ENCODE assay signal across 8 cellular contexts in the genomic region with DNA sequence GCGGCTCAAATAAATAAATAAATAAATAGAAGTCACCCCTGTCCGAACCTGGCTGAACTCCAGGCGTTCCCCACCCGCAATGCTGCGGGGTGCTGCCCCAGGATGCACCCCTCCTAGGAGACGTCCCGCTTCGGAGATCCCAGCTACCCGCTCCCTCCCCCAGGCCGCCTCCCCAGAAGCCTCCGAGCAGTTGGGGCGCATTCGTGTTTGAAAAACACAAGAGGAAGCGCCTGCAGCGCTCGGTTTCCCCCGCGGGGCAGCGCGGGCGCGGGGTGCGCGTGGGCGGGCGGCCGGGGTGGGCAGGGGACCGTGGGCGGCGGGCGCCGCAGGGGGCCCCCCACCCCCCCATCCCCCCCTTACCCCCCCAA. TPM values are rescaled to one million over a fixed set of nuclear protein-coding genes. Genes with fewer than 3 reads are reported as not detected.
A peak's percentile ranks its signal among the peaks of the same experiment; 100 is the strongest.
DNase-seq lines count a peak whose midpoint lies in the region; ATAC-seq and TF ChIP-seq lines count a peak whose summit lies in the region.

No MANE protein-coding gene starts in this region.

- no peaks in the 10 kb centered on the region for H4K20me1 ChIP-seq in OCI-LY1 (ENCODE audit: insufficient read depth, low read length)

- in situ Hi-C loops in astrocyte of the spinal cord (cut with HindIII; ENCODE audit: low sequenced_read_pairs), result no loop called here

- TF ChIP-seq CTCF in GM12865 (IDR thresholded peaks at IDR 0.05; ENCODE audit: insufficient read depth, low read depth, low read length, missing control alignments), result no peak
- no peak for TF ChIP-seq CTCF in OCI-LY1 (IDR thresholded peaks at IDR 0.05; ENCODE audit: low read length)
- no peak for TF ChIP-seq CTCF in astrocyte of the spinal cord (IDR thresholded peaks at IDR 0.05; ENCODE audit: low read depth, low read length)

- no peaks in the 10 kb centered on the region for H3K79me2 ChIP-seq in OCI-LY1 (ENCODE audit: insufficient read depth, low read length)

- H3K36me3 ChIP-seq in OCI-LY1 (ENCODE audit: insufficient read depth, low read length), result no peaks in the 10 kb centered on the region; the same call in 1 of the 2 replicates
- no peaks in the 10 kb centered on the region for H3K36me3 ChIP-seq in iPS DF 6.9 (ENCODE audit: control insufficient read depth, insufficient read depth, low read length)
- no peaks in the 10 kb centered on the region for H3K36me3 ChIP-seq in skeletal muscle tissue (ENCODE audit: control insufficient read depth in 3 of 3, insufficient read depth in 3 of 3, low read length in 3 of 3)
- no peaks in the 10 kb centered on the region for H3K36me3 ChIP-seq in SJCRH30

- peak overlapping the region; percentile 78 for H3K4me2 ChIP-seq in OCI-LY1 (ENCODE audit: low read length)

- H3K27ac ChIP-seq in OCI-LY1 (ENCODE audit: low read depth, low read length, poor library complexity, severe bottlenecking) (peak overlapping the region; percentile 77), iPS DF 6.9 (ENCODE audit: low read length) (no peak overlapping the region), skeletal muscle tissue (ENCODE audit: low read depth, low read length) (peak overlapping the region; percentile 85), SJCRH30 (no peak overlapping the region)

- DNase-seq in GM12865 (ENCODE audit: low read depth), result no peak
- DNase-seq in astrocyte of the spinal cord (ENCODE audit: low read depth, low spot score), result peak; percentile 21
- DNase-seq in iPS DF 6.9 (ENCODE audit: low read depth, low spot score), result no peak
- DNase-seq in SJCRH30, result no peak
- DNase-seq in OCI-M2 (lab: John Stamatoyannopoulos, UW; ENCODE audit: unreplicated experiment), result no peak

- WGBS in iPS DF 6.9 (ENCODE audit: insufficient coverage, insufficient read length), result no CpG with 5 or more reads among the region's 32 CpGs

- H3K27me3 ChIP-seq in OCI-LY1 (ENCODE audit: insufficient read depth, low read length) (no peaks in the 10 kb centered on the region), iPS DF 6.9 (ENCODE audit: control insufficient read depth, insufficient read depth, low read length) (no peaks in the 10 kb centered on the region), skeletal muscle tissue (ENCODE audit: control insufficient read depth in 3 of 3, insufficient read depth in 3 of 3, low read length in 3 of 3) (no peaks in the 10 kb centered on the region), SJCRH30 (no peaks in the 10 kb centered on the region)

- H3K4me1 ChIP-seq in OCI-LY1 (ENCODE audit: insufficient read depth, low read length, severe bottlenecking) (peaks cover 50% of the 10 kb centered on the region), iPS DF 6.9 (ENCODE audit: control insufficient read depth, insufficient read depth, low read length) (peaks cover 13% of the 10 kb centered on the region), skeletal muscle tissue (ENCODE audit: control insufficient read depth in 3 of 3, insufficient read depth in 3 of 3, low read length in 3 of 3) (peaks cover 17 to 30% (median 18%) of the 10 kb centered on the region in 3 donors), SJCRH30 (peaks cover 17% of the 10 kb centered on the region)

- H3K9ac ChIP-seq in OCI-LY1 (ENCODE audit: low read length), result peak overlapping the region; percentile 63
- H3K9ac ChIP-seq in skeletal muscle tissue (ENCODE audit: low read depth in 1 of 3, low read length in 3 of 3), result peak overlapping the region; percentile 64 to 80 (median 80)

- peak overlapping the region; percentile 64 for H3K4me3 ChIP-seq in GM12865 (ENCODE audit: low read depth, low read length)
- peak overlapping the region; percentile 52 for H3K4me3 ChIP-seq in OCI-LY1 (ENCODE audit: low read depth, low read length, poor library complexity, severe bottlenecking)
- peak overlapping the region; percentile 50 for H3K4me3 ChIP-seq in astrocyte of the spinal cord (ENCODE audit: low read depth, low read length)
- peak overlapping the region; percentile 32; the same call in 1 of the 2 replicates for H3K4me3 ChIP-seq in iPS DF 6.9 (ENCODE audit: low read length)
- peak overlapping the region; percentile 67 to 79 (median 70) for H3K4me3 ChIP-seq in skeletal muscle tissue (ENCODE audit: low read length in 3 of 3)
- no peak overlapping the region for H3K4me3 ChIP-seq in SJCRH30

- H3K9me2 ChIP-seq in OCI-LY1 (ENCODE audit: low read depth, low read length), result no peaks in the 10 kb centered on the region

- H3K9me3 ChIP-seq in OCI-LY1 (ENCODE audit: low read length), result no peaks in the 10 kb centered on the region
- H3K9me3 ChIP-seq in iPS DF 6.9 (ENCODE audit: control insufficient read depth, insufficient read depth, low read length), result no peaks in the 10 kb centered on the region
- H3K9me3 ChIP-seq in skeletal muscle tissue (ENCODE audit: control insufficient read depth in 3 of 3, low read length in 3 of 3), result no peaks in the 10 kb centered on the region
- H3K9me3 ChIP-seq in SJCRH30 (replicated peaks), result 0 out of 2 replicates have a peak, but pooled peaks cover 2% of the 10 kb centered on the region

- H2AFZ ChIP-seq in OCI-LY1 (ENCODE audit: low read length), result no peak overlapping the region

- H3F3A ChIP-seq in OCI-LY1 (ENCODE audit: insufficient read depth, low read length), result no peaks in the 10 kb centered on the region

- ATAC-seq in HG02885 (IDR thresholded peaks at IDR 0.05; ENCODE audit: poor library complexity, unreplicated experiment), result no peak

RNA-seq across cellular contexts. Expression of a gene that starts 27.3 kb away (rescaled TPM):
- total RNA-seq in skeletal muscle tissue, result 3.1 TPM
- total RNA-seq in SJCRH30 (2014; rRNA removed; shearing (Covaris generic)), result 0.81 and 0.89 TPM in 2 replicates

RNA-seq across cellular contexts. Expression of a gene that starts 34.2 kb away (rescaled TPM):
- total RNA-seq in skeletal muscle tissue, result 11.5 TPM
- 2.3 TPM in 2 replicates for total RNA-seq in SJCRH30 (2014; rRNA removed; shearing (Covaris generic))

Comparison
In these comparisons a context has a peak if more than half of its experiments do, and no peak if none do; other contexts are left out.
1. H3K27ac ChIP-seq: peak in OCI-LY1 (single experiment) and skeletal muscle tissue (single experiment); none in iPS DF 6.9 (single experiment) and SJCRH30 (single experiment).